Comparison of ENCODE assay signal across 28 cellular contexts in the genomic region with DNA sequence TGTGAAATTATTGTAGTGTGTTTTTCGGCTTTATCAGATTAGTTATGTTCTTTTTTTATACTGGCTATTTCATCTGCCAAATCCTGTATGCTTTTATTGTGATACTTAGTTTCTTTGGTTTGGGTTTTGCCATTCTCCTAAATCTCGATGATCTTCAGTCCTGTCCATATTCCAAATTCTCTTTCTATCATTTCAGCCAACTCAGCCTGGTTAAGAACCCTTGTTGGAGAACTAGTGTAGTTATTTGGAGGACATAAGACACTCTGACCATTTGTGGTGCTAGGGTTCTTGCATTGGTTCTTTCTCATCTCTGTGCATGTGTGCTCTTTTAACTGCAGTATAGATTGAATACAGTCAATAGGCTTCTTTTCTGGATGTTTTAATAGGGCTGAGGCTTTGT.
"Had no signal": no experiment of that assay in that cellular context is flagged by ENCODE, and none has a peak within 500 bp of the region (broad histone marks: within the 10 kb centered on the region; RNA-seq: fewer than 3 reads in every experiment).

No MANE protein-coding gene starts in this region.

- H3K27me3 Mint-ChIP-seq: stimulated activated memory B cell treated with anti-CD40 and anti-IgM and Interleukin-4, amounts not matched to agents 10 μg/mL and 1 μg/mL and 100 μg/mL, for 72 hours; stimulated activated naive B cell treated with anti-CD40 and anti-IgM and Interleukin-4, amounts not matched to agents 10 μg/mL and 1 μg/mL and 100 μg/mL, for 72 hours; stimulated activated naive CD8-positive, alpha-beta T cell treated with anti-CD3 and anti-CD28 coated beads, Interleukin-15, amount 100 ng/mL, for 72 hours; stimulated activated naive CD8-positive, alpha-beta T cell treated with anti-CD3 and anti-CD28 coated beads, Interleukin-15, Interleukin-2, amounts not matched to agents 100 ng/mL and 50 ng/mL, for 24 hours; type B pancreatic cell had no signal

- H3K4me1 ChIP-seq: stomach, suprapubic skin, testis, thyroid gland, tibial artery, tibial nerve, transverse colon, upper lobe of left lung, upper lobe of right lung, uterus, vagina had no signal

- H3K27ac ChIP-seq: stomach, suprapubic skin, testis, thoracic aorta, thyroid gland, tibial artery, tibial nerve, transverse colon, upper lobe of left lung, upper lobe of right lung, uterus, vagina had no signal

- H3K36me3 Mint-ChIP-seq: stimulated activated effector memory CD8-positive, alpha-beta T cell treated with anti-CD3 and anti-CD28 coated beads, Interleukin-12 subunit alpha, Interleukin-12 subunit beta, amount 100 ng/mL, for 72 hours; stimulated activated memory B cell treated with anti-CD40 and anti-IgM and Interleukin-4, amounts not matched to agents 10 μg/mL and 1 μg/mL and 100 μg/mL, for 72 hours; stimulated activated naive B cell treated with anti-CD40 and anti-IgM and Interleukin-4, amounts not matched to agents 10 μg/mL and 1 μg/mL and 100 μg/mL, for 72 hours; type B pancreatic cell had no signal

- H3K4me1 Mint-ChIP-seq: stimulated activated effector memory CD8-positive, alpha-beta T cell treated with anti-CD3 and anti-CD28 coated beads, Interleukin-12 subunit alpha, Interleukin-12 subunit beta, amount 100 ng/mL, for 72 hours; stimulated activated memory B cell treated with anti-CD40 and anti-IgM and Interleukin-4, amounts not matched to agents 10 μg/mL and 1 μg/mL and 100 μg/mL, for 72 hours; stimulated activated naive B cell treated with anti-CD40 and anti-IgM and Interleukin-4, amounts not matched to agents 10 μg/mL and 1 μg/mL and 100 μg/mL, for 72 hours; stimulated activated naive CD8-positive, alpha-beta T cell treated with anti-CD3 and anti-CD28 coated beads, Interleukin-15, amount 100 ng/mL, for 72 hours had no signal

- H3K9me3 ChIP-seq: suprapubic skin, testis, thoracic aorta, thyroid gland, transverse colon, upper lobe of right lung, uterus, vagina had no signal

- H3K4me3 ChIP-seq: stomach, suprapubic skin, testis, thoracic aorta, thyroid gland, tibial artery, tibial nerve, transverse colon, upper lobe of left lung, upper lobe of right lung, uterus, vagina had no signal

- H3K27ac Mint-ChIP-seq: stimulated activated effector memory CD8-positive, alpha-beta T cell treated with anti-CD3 and anti-CD28 coated beads, Interleukin-12 subunit alpha, Interleukin-12 subunit beta, amount 100 ng/mL, for 72 hours; stimulated activated memory B cell treated with anti-CD40 and anti-IgM and Interleukin-4, amounts not matched to agents 10 μg/mL and 1 μg/mL and 100 μg/mL, for 72 hours; stimulated activated naive B cell treated with anti-CD40 and anti-IgM and Interleukin-4, amounts not matched to agents 10 μg/mL and 1 μg/mL and 100 μg/mL, for 72 hours; stimulated activated naive CD8-positive, alpha-beta T cell treated with anti-CD3 and anti-CD28 coated beads, Interleukin-15, amount 100 ng/mL, for 72 hours; stimulated activated naive CD8-positive, alpha-beta T cell treated with anti-CD3 and anti-CD28 coated beads, Interleukin-15, Interleukin-2, amounts not matched to agents 100 ng/mL and 50 ng/mL, for 24 hours; type B pancreatic cell had no signal

- H3K36me3 ChIP-seq: stomach, suprapubic skin, thoracic aorta, thyroid gland, tibial artery, tibial nerve, transverse colon, upper lobe of left lung, upper lobe of right lung, uterus, vagina had no signal

- H3K4me3 Mint-ChIP-seq: stimulated activated effector memory CD8-positive, alpha-beta T cell treated with anti-CD3 and anti-CD28 coated beads, Interleukin-12 subunit alpha, Interleukin-12 subunit beta, amount 100 ng/mL, for 72 hours; stimulated activated memory B cell treated with anti-CD40 and anti-IgM and Interleukin-4, amounts not matched to agents 10 μg/mL and 1 μg/mL and 100 μg/mL, for 72 hours; stimulated activated naive B cell treated with anti-CD40 and anti-IgM and Interleukin-4, amounts not matched to agents 10 μg/mL and 1 μg/mL and 100 μg/mL, for 72 hours; stimulated activated naive CD8-positive, alpha-beta T cell treated with anti-CD3 and anti-CD28 coated beads, Interleukin-15, amount 100 ng/mL, for 72 hours; stimulated activated naive CD8-positive, alpha-beta T cell treated with anti-CD3 and anti-CD28 coated beads, Interleukin-15, Interleukin-2, amounts not matched to agents 100 ng/mL and 50 ng/mL, for 24 hours; type B pancreatic cell had no signal

- DNase-seq: stimulated activated CD4-positive, alpha-beta T cell treated with anti-CD3 and anti-CD28 coated beads, Interleukin-2, amount 100 ng/mL, for 48 hours; stimulated activated CD4-positive, alpha-beta T cell treated with anti-CD3 and anti-CD28 coated beads, Interleukin-4, amount 100 ng/mL, for 1 hour; stimulated activated CD4-positive, alpha-beta T cell treated with anti-CD3 and anti-CD28 coated beads, Interleukin-4, amount 100 ng/mL, for 24 hours; stimulated activated CD4-positive, alpha-beta T cell treated with anti-CD3 and anti-CD28 coated beads, Interleukin-4, amount 100 ng/mL, for 4 hours; stimulated activated CD8-positive, alpha-beta memory T cell treated with anti-CD3 and anti-CD28 coated beads, Interleukin-4, amount 100 ng/mL, for 48 hours; stimulated activated naive B cell treated with anti-CD40 and anti-IgM and Interleukin-4, amounts not matched to agents 10 μg/mL and 1 μg/mL and 100 μg/mL, for 72 hours; stimulated activated naive CD4-positive, alpha-beta T cell; stimulated activated naive CD4-positive, alpha-beta T cell treated with Interleukin-2 at 50 U/mL for 16 hours; stimulated activated naive CD8-positive, alpha-beta T cell treated with anti-CD3 and anti-CD28 coated beads, Interleukin-15, amount 100 ng/mL, for 72 hours; stimulated activated naive CD8-positive, alpha-beta T cell treated with anti-CD3 and anti-CD28 coated beads, Interleukin-15, Interleukin-2, amounts not matched to agents 100 U/mL and 50 U/mL, for 24 hours; stomach; substantia nigra; testis; thyroid gland; tibial artery; transverse colon; trophoblast cell; upper lobe of left lung; upper lobe of right lung; uterus had no signal
